In genomic region chr11:131914299-131914902, GRCh38 we compare ENCODE assay signal across 13 cellular contexts.
DNase-seq lines count a peak whose midpoint lies in the region; TF ChIP-seq lines count a peak whose summit lies in the region.
"Had no signal": no experiment of that assay in that cellular context is flagged by ENCODE, and none has a peak within 500 bp of the region (broad histone marks: within the 10 kb centered on the region; RNA-seq: fewer than 3 reads in every experiment).

No MANE protein-coding gene starts in this region.

- peaks cover 0 to 4% (median 2%) of the 10 kb centered on the region in 4 donors for H3K4me1 Mint-ChIP-seq in CD4-positive, alpha-beta memory T cell
- no peaks in the 10 kb centered on the region for H3K4me1 Mint-ChIP-seq in activated naive CD4-positive, alpha-beta T cell treated with anti-CD3 and anti-CD28 coated beads, Interleukin-2, amount 10 ng/mL, durations not matched to agents 7 days and 5 days

- no peaks in the 10 kb centered on the region for H3K4me1 ChIP-seq in CD4-positive, alpha-beta memory T cell (ENCODE audit: insufficient read depth, low read length)

- H3K9me3 Mint-ChIP-seq in CD4-positive, alpha-beta memory T cell, result peaks cover 0 to 11% (median 4%) of the 10 kb centered on the region in 8 donors
- H3K9me3 Mint-ChIP-seq in activated naive CD4-positive, alpha-beta T cell treated with anti-CD3 and anti-CD28 coated beads, Interleukin-2, amount 10 ng/mL, durations not matched to agents 7 days and 5 days, result peaks cover 4% of the 10 kb centered on the region
- H3K9me3 Mint-ChIP-seq: T-helper 2 cell treated with Interferon-gamma antibody and Interleukin-4, amounts not matched to agents 5 μg/mL and 100 μg/mL, for 36 hours had no signal

- DNase-seq in glomerular visceral epithelial cell (ENCODE audit: extremely low spot score) (peak; percentile 30), OCI-M1 (lab: John Stamatoyannopoulos, UW) (no peak)
- no peak for DNase-seq in stimulated activated CD4-positive, alpha-beta T cell treated with anti-CD3 and anti-CD28 coated beads, Interleukin-4, amount 100 ng/mL, for 1 hour
- no peak for DNase-seq in CD4-positive, alpha-beta memory T cell
- DNase-seq in activated naive CD4-positive, alpha-beta T cell treated with anti-CD3 and anti-CD28 coated beads, Interleukin-2, amount 10 ng/mL, durations not matched to agents 7 days and 5 days, result no peak
- DNase-seq: cortex of kidney, kidney, NCI-H510A treated with DMSO at 0.1 percent for 48 hours, retina had no signal

- no peak overlapping the region for H3K27ac Mint-ChIP-seq in CD4-positive, alpha-beta memory T cell
- H3K27ac Mint-ChIP-seq in activated naive CD4-positive, alpha-beta T cell treated with anti-CD3 and anti-CD28 coated beads, Interleukin-2, amount 10 ng/mL, durations not matched to agents 7 days and 5 days, result no peak overlapping the region
- H3K27ac Mint-ChIP-seq: T-helper 2 cell treated with Interferon-gamma antibody and Interleukin-4, amounts not matched to agents 5 μg/mL and 100 μg/mL, for 36 hours had no signal

- intact Hi-C loops in CD4-positive, alpha-beta memory T cell (cut with micrococcal nuclease), result no loop called here

- TF ChIP-seq CTCF in 22Rv1 (IDR thresholded peaks at IDR 0.05) (peak; percentile 23), GM12874 (IDR thresholded peaks at IDR 0.05; ENCODE audit: insufficient read depth, low read depth, low read length) (0 out of 2 replicates have a peak, but pooled peaks have one; percentile 21), VCaP (conservative IDR thresholded peaks at IDR 0.05) (peak; percentile 65)

- CTCF ChIA-PET in CD4-positive, alpha-beta memory T cell (lab: Charles Lee; ENCODE audit: partially characterized antibody), result no interaction called here
- CTCF ChIA-PET in activated naive CD4-positive, alpha-beta T cell treated with anti-CD3 and anti-CD28 coated beads, Interleukin-2, amount 10 ng/mL, durations not matched to agents 7 days and 5 days (lab: Charles Lee), result no interaction called here

- no peak overlapping the region for H3K4me3 ChIP-seq in CD4-positive, alpha-beta memory T cell (ENCODE audit: low read length in 2 of 2)

- no peaks in the 10 kb centered on the region for H3K27me3 ChIP-seq in CD4-positive, alpha-beta memory T cell (ENCODE audit: insufficient read depth, low read length)

- no peaks in the 10 kb centered on the region for H3K36me3 Mint-ChIP-seq in CD4-positive, alpha-beta memory T cell
- no peaks in the 10 kb centered on the region for H3K36me3 Mint-ChIP-seq in activated naive CD4-positive, alpha-beta T cell treated with anti-CD3 and anti-CD28 coated beads, Interleukin-2, amount 10 ng/mL, durations not matched to agents 7 days and 5 days

- no peak overlapping the region for H3K27ac ChIP-seq in 22Rv1
- H3K27ac ChIP-seq in VCaP, result no peak overlapping the region
- no peak overlapping the region for H3K27ac ChIP-seq in CD4-positive, alpha-beta memory T cell (ENCODE audit: low read depth, low read length)

- no peaks in the 10 kb centered on the region for H3K9me3 ChIP-seq in CD4-positive, alpha-beta memory T cell (ENCODE audit: control insufficient read depth in 1 of 2, low read length in 2 of 2)

- no peaks in the 10 kb centered on the region for H3K36me3 ChIP-seq in CD4-positive, alpha-beta memory T cell (ENCODE audit: insufficient read depth, low read length)

- H3K4me3 Mint-ChIP-seq in CD4-positive, alpha-beta memory T cell, result no peak overlapping the region
- H3K4me3 Mint-ChIP-seq in activated naive CD4-positive, alpha-beta T cell treated with anti-CD3 and anti-CD28 coated beads, Interleukin-2, amount 10 ng/mL, durations not matched to agents 7 days and 5 days, result no peak overlapping the region
- H3K4me3 Mint-ChIP-seq: T-helper 2 cell treated with Interferon-gamma antibody and Interleukin-4, amounts not matched to agents 5 μg/mL and 100 μg/mL, for 36 hours had no signal

- POLR2A ChIA-PET in CD4-positive, alpha-beta memory T cell (lab: Charles Lee; ENCODE audit: partially characterized antibody), result no interaction called here

- peaks cover 11 to 15% of the 10 kb centered on the region in 2 donors for H3K27me3 Mint-ChIP-seq in CD4-positive, alpha-beta memory T cell
- peaks cover 27% of the 10 kb centered on the region for H3K27me3 Mint-ChIP-seq in activated naive CD4-positive, alpha-beta T cell treated with anti-CD3 and anti-CD28 coated beads, Interleukin-2, amount 10 ng/mL, durations not matched to agents 7 days and 5 days
